ENCODE assay signal across 14 cellular contexts in the genomic region with DNA sequence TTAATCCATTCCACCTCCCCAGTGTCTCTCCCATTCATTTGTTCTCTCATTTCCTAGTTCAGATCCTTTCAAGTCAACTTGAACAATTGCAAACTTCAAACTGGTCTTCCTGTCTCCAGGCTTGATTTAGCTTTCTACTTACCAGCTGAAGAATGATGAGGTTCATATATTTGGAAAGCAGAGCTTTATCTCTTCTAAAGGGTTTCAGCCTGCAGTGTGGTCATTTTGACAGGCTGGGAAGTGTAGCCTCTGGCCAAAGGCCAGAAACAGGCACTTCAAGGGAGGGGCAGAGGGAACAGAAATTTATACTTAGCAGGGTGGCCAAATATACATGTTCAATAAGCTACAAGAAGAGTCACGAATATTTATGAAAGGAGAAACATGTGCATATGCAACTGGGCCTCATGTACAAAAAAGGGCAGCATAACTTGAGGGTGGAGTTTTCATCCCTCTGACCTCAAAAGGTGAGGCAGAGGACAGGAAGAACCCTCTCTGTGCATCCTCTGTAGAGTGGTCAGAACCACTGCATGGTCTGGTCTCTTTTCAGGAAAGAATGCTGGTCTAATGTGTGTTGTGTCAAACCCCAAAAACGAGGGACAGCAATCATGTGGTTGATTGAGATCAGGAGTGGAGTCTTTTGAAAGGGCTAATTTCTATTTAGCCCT. TPM values are rescaled to one million over a fixed set of nuclear protein-coding genes. Genes with fewer than 3 reads are reported as not detected.
DNase-seq lines count a peak whose midpoint lies in the region; ATAC-seq and TF ChIP-seq lines count a peak whose summit lies in the region.
"Had no signal": no experiment of that assay in that cellular context is flagged by ENCODE, and none has a peak within 500 bp of the region (broad histone marks: within the 10 kb centered on the region; RNA-seq: fewer than 3 reads in every experiment).

No MANE protein-coding gene starts in this region.

- H3K79me2 ChIP-seq in GM23338 (replicated peaks; ENCODE audit: insufficient read depth): no peaks in the 10 kb centered on the region

- peaks cover 3% of the 10 kb centered on the region; the same call in 1 of the 2 replicates for H3K9me2 ChIP-seq in GM23338 (ENCODE audit: insufficient read depth)

- CTCF ChIA-PET in GM10248 (lab: Yijun Ruan, JAX): interaction anchor here (0.9 to 1.6 kb wide), 2 partner anchors 10 to 13 kb away, joined by 3 to 5 read pairs; no protein-coding TSS in a partner anchor

- H3K27me3 Mint-ChIP-seq in GM23338 (ENCODE audit: insufficient read depth, low read depth, poor library complexity): peaks cover 11% of the 10 kb centered on the region
- H3K27me3 Mint-ChIP-seq in activated naive CD8-positive, alpha-beta T cell treated with anti-CD3 and anti-CD28 coated beads, Interleukin-2, amount 50 U/mL, for 24 hours: peaks cover 3% of the 10 kb centered on the region

- ATAC-seq in GM23338 (no peak), aorta (ENCODE audit: low FRiP score) (no peak)
- no peak for ATAC-seq in activated naive CD8-positive, alpha-beta T cell treated with anti-CD3 and anti-CD28 coated beads, Interleukin-2, amount 50 U/mL, for 24 hours

- no peaks in the 10 kb centered on the region; the same call in 2 of the 3 replicates for H3K9me3 Mint-ChIP-seq in GM23338
- no peaks in the 10 kb centered on the region for H3K9me3 Mint-ChIP-seq in activated naive CD8-positive, alpha-beta T cell treated with anti-CD3 and anti-CD28 coated beads, Interleukin-2, amount 50 U/mL, for 24 hours
- H3K9me3 Mint-ChIP-seq: activated naive CD4-positive, alpha-beta T cell treated with anti-CD3 and anti-CD28 coated beads for 36 hours; endodermal cell had no signal

- H3K27ac Mint-ChIP-seq in GM23338: peak overlapping the region; percentile 34; the same call in 1 of the 2 replicates
- peak overlapping the region; percentile 4 for H3K27ac Mint-ChIP-seq in activated naive CD8-positive, alpha-beta T cell treated with anti-CD3 and anti-CD28 coated beads, Interleukin-2, amount 50 U/mL, for 24 hours
- H3K27ac Mint-ChIP-seq: activated naive CD4-positive, alpha-beta T cell treated with anti-CD3 and anti-CD28 coated beads for 36 hours; endodermal cell had no signal

- no peaks in the 10 kb centered on the region for H3K27me3 ChIP-seq in GM23338 (ENCODE audit: insufficient read depth)
- no peaks in the 10 kb centered on the region for H3K27me3 ChIP-seq in rectal smooth muscle tissue (ENCODE audit: control insufficient read depth, insufficient read depth, low read length)
- H3K27me3 ChIP-seq in MG63: no peaks in the 10 kb centered on the region
- H3K27me3 ChIP-seq in aorta (ENCODE audit: control insufficient read depth in 1 of 2, insufficient read depth in 2 of 2, low read length in 1 of 2): no peaks in the 10 kb centered on the region
- H3K27me3 ChIP-seq: BLaER1, right lobe of liver had no signal

- H3K36me3 ChIP-seq in GM23338 (ENCODE audit: insufficient read depth) (no peaks in the 10 kb centered on the region), rectal smooth muscle tissue (ENCODE audit: control insufficient read depth, insufficient read depth, low read length) (no peaks in the 10 kb centered on the region), MG63 (no peaks in the 10 kb centered on the region), aorta (ENCODE audit: control insufficient read depth in 1 of 2, insufficient read depth in 2 of 2, low read length in 1 of 2) (no peaks in the 10 kb centered on the region)
- H3K36me3 ChIP-seq: BLaER1, right lobe of liver had no signal

- H3K27ac ChIP-seq in GM23338 (ENCODE audit: low read depth): no peak overlapping the region
- H3K27ac ChIP-seq in rectal smooth muscle tissue (ENCODE audit: low read depth, low read length): no peak overlapping the region
- H3K27ac ChIP-seq in aorta (ENCODE audit: low read depth in 1 of 2, low read length in 2 of 2): no peak overlapping the region
- H3K27ac ChIP-seq: BLaER1, right lobe of liver had no signal

- H3F3A ChIP-seq in GM23338 (replicated peaks; ENCODE audit: low read depth): no peaks in the 10 kb centered on the region

- H3K4me3 ChIP-seq in GM23338 (no peak overlapping the region), fibroblast of villous mesenchyme (ENCODE audit: low read depth, low read length) (peak overlapping the region; percentile 16), rectal smooth muscle tissue (ENCODE audit: low read length) (peak overlapping the region; percentile 57), MG63 (no peak overlapping the region), aorta (ENCODE audit: low read length in 2 of 2) (peak overlapping the region in 1 of 2 donors; percentile 29)
- H3K4me3 ChIP-seq: BLaER1, right lobe of liver had no signal

- H3K4me2 ChIP-seq in GM23338: no peak overlapping the region
- H3K4me2 ChIP-seq: BLaER1 had no signal

- H3K4me1 ChIP-seq in GM23338 (ENCODE audit: insufficient read depth): peaks cover 8% of the 10 kb centered on the region; the same call in 1 of the 2 replicates
- peaks cover 8% of the 10 kb centered on the region for H3K4me1 ChIP-seq in rectal smooth muscle tissue (ENCODE audit: control insufficient read depth, insufficient read depth, low read length)
- peaks cover 0 to 3% of the 10 kb centered on the region in 2 donors for H3K4me1 ChIP-seq in aorta (ENCODE audit: control insufficient read depth in 1 of 2, insufficient read depth in 2 of 2, low read length in 2 of 2)
- H3K4me1 ChIP-seq: BLaER1, right lobe of liver had no signal

- POLR2A ChIA-PET in GM10248 (lab: Yijun Ruan, JAX): no interaction called here

- 7 to 16% methylated on average over 2 of the region's 2 CpGs for WGBS in aorta, 2 donors

- H4K20me1 ChIP-seq in GM23338 (replicated peaks; ENCODE audit: insufficient read depth): no peaks in the 10 kb centered on the region
- H4K20me1 ChIP-seq: BLaER1 had no signal

- intact Hi-C loops in aorta (cut with DNase I): no loop called here

- DNase-seq in GM23338 (ENCODE audit: low spot score) (no peak), fibroblast of villous mesenchyme (ENCODE audit: low read depth) (peak; percentile 33), NOMO-1 treated with dmso at 0.1 percent for 144 hours (lab: John Stamatoyannopoulos, UW; ENCODE audit: unreplicated experiment) (no peak), GM10248 (ENCODE audit: extremely low spot score) (no peak), MG63 (no peak), aorta (no peak)
- DNase-seq in activated naive CD8-positive, alpha-beta T cell treated with anti-CD3 and anti-CD28 coated beads, Interleukin-2, amount 50 U/mL, for 24 hours: no peak
- DNase-seq: activated CD4-positive, alpha-beta T cell treated with anti-CD3 and anti-CD28 coated beads for 48 hours; activated naive CD4-positive, alpha-beta T cell treated with anti-CD3 and anti-CD28 coated beads for 36 hours; endodermal cell; NCI-H1417 treated with DMSO at 0.1 percent for 48 hours; right lobe of liver had no signal

- peaks cover 12% of the 10 kb centered on the region for H3K4me1 Mint-ChIP-seq in GM23338
- H3K4me1 Mint-ChIP-seq in activated naive CD8-positive, alpha-beta T cell treated with anti-CD3 and anti-CD28 coated beads, Interleukin-2, amount 50 U/mL, for 24 hours: peaks cover 16% of the 10 kb centered on the region
- H3K4me1 Mint-ChIP-seq: endodermal cell had no signal

- no peaks in the 10 kb centered on the region for H3K9me3 ChIP-seq in MG63
- no peaks in the 10 kb centered on the region for H3K9me3 ChIP-seq in aorta (ENCODE audit: control insufficient read depth, low read length)
- H3K9me3 ChIP-seq: BLaER1, right lobe of liver had no signal

- no peak overlapping the region for H2AFZ ChIP-seq in GM23338

- no peak overlapping the region for H3K9ac ChIP-seq in rectal smooth muscle tissue (ENCODE audit: low read length)
- H3K9ac ChIP-seq: BLaER1 had no signal

- H3K4me3 Mint-ChIP-seq in GM23338: no peak overlapping the region
- no peak overlapping the region for H3K4me3 Mint-ChIP-seq in activated naive CD8-positive, alpha-beta T cell treated with anti-CD3 and anti-CD28 coated beads, Interleukin-2, amount 50 U/mL, for 24 hours
- H3K4me3 Mint-ChIP-seq: activated naive CD4-positive, alpha-beta T cell treated with anti-CD3 and anti-CD28 coated beads for 36 hours; endodermal cell had no signal

- H3K36me3 Mint-ChIP-seq in GM23338 (ENCODE audit: low read depth): no peaks in the 10 kb centered on the region
- no peaks in the 10 kb centered on the region for H3K36me3 Mint-ChIP-seq in activated naive CD8-positive, alpha-beta T cell treated with anti-CD3 and anti-CD28 coated beads, Interleukin-2, amount 50 U/mL, for 24 hours (ENCODE audit: low read depth)

- TF ChIP-seq CTCF in GM23338 (conservative IDR thresholded peaks at IDR 0.05; ENCODE audit: low read depth in 2 of 2): no peak
- no peak for TF ChIP-seq CTCF in fibroblast of villous mesenchyme (IDR thresholded peaks at IDR 0.05; ENCODE audit: insufficient read depth, low read depth, low read length)
- no peak for TF ChIP-seq CTCF in GM10248 (IDR thresholded peaks at IDR 0.05; ENCODE audit: control extremely low read depth, extremely low read depth, low read depth, missing control alignments)

TF ChIP-seq in GM23338, 12 proteins besides CTCF, POLR2A, EP300 and RAD21 (continues in another document):
- TF ChIP-seq, protein P1, sequence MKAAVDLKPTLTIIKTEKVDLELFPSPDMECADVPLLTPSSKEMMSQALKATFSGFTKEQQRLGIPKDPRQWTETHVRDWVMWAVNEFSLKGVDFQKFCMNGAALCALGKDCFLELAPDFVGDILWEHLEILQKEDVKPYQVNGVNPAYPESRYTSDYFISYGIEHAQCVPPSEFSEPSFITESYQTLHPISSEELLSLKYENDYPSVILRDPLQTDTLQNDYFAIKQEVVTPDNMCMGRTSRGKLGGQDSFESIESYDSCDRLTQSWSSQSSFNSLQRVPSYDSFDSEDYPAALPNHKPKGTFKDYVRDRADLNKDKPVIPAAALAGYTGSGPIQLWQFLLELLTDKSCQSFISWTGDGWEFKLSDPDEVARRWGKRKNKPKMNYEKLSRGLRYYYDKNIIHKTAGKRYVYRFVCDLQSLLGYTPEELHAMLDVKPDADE (IDR thresholded peaks at IDR 0.05): no peak

RNA-seq across cellular contexts. Expression of a gene that starts 34.0 kb away (rescaled TPM):
- total RNA-seq in GM23338 (2014; rRNA removed; shearing (Covaris generic)): 132 and 134 TPM in 2 replicates
- polyA plus RNA-seq in GM23338 (2016; fragmentation: Nextera tagmentation; extraction: Ambion mirVana) (35.2 and 42.1 TPM in 2 replicates), aorta (10 to 100 TPM; 23.5 to 47.6 TPM)
- total RNA-seq in fibroblast of villous mesenchyme (192 and 283 TPM in 2 replicates), aorta (100 to 1,000 TPM; 137 to 164 TPM)
- 37.7 and 51.3 TPM in 2 replicates for total RNA-seq in MG63 (2014; rRNA removed; shearing (Covaris generic); ENCODE audit: low replicate concordance)

Comparison
In these comparisons a context has a peak if more than half of its experiments do, and no peak if none do; other contexts are left out.
1. H3K4me3 ChIP-seq: peak in fibroblast of villous mesenchyme (single experiment) and rectal smooth muscle tissue (single experiment); none in GM23338 (single experiment) and MG63 (single experiment).